19 cellular contexts compared by ENCODE assay signal in genomic region chr4:22348410-22348809, GRCh38.
A peak's percentile ranks its signal among the peaks of the same experiment; 100 is the strongest.
DNase-seq lines count a peak whose midpoint lies in the region; ATAC-seq and TF ChIP-seq lines count a peak whose summit lies in the region.
"Had no signal": no experiment of that assay in that cellular context is flagged by ENCODE, and none has a peak within 500 bp of the region (broad histone marks: within the 10 kb centered on the region; RNA-seq: fewer than 3 reads in every experiment).

No MANE protein-coding gene starts in this region.

- no peak for TF ChIP-seq CTCF in AG04450 (IDR thresholded peaks at IDR 0.05; ENCODE audit: low read depth, low read length)
- TF ChIP-seq CTCF in fibroblast of the aortic adventitia (IDR thresholded peaks at IDR 0.05; ENCODE audit: insufficient read depth, low read length) = no peak

- H3K27me3 ChIP-seq in AG04450 (ENCODE audit: control insufficient read depth, insufficient read depth, low read length) (no peaks in the 10 kb centered on the region), GM23248 (replicated peaks; ENCODE audit: insufficient read depth) (no peaks in the 10 kb centered on the region)
- no peaks in the 10 kb centered on the region for H3K27me3 ChIP-seq in naive thymus-derived CD4-positive, alpha-beta T cell (ENCODE audit: control insufficient read depth in 2 of 2, insufficient read depth in 2 of 2, low read length in 2 of 2)
- H3K27me3 ChIP-seq: Peyer's patch had no signal

- no peak for ATAC-seq in naive thymus-derived CD4-positive, alpha-beta T cell
- ATAC-seq: GM23338, K562 had no signal

- WGBS in GM23248 (ENCODE audit: low coverage in 1 of 2, low lambda C conversion rate in 2 of 2, missing lambda C conversion rate in 2 of 2), 2 experiments = 33 to 35% methylated on average over 3 of the region's 3 CpGs

- H4K20me1 ChIP-seq in GM23248 (ENCODE audit: insufficient read depth) = no peaks in the 10 kb centered on the region

- peaks cover 0 to 8% (median 0%) of the 10 kb centered on the region in 5 donors for H3K27me3 Mint-ChIP-seq in naive thymus-derived CD4-positive, alpha-beta T cell

- H3K9ac ChIP-seq in GM23248 = no peak overlapping the region

- no peaks in the 10 kb centered on the region for H3K9me2 ChIP-seq in GM23248 (ENCODE audit: insufficient read depth)

- DNase-seq in AG04450 (ENCODE audit: low read depth, low spot score) = peak; percentile 16
- peak; percentile 31 for DNase-seq in GM23248
- DNase-seq in amniotic stem cell (lab: John Stamatoyannopoulos, UW) = peak; percentile 11
- peak; percentile 70 for DNase-seq in fibroblast of the aortic adventitia (ENCODE audit: low read depth)
- no peak for DNase-seq in substantia nigra (lab: John Stamatoyannopoulos, UW)
- no peak for DNase-seq in activated CD4-positive, alpha-beta T cell treated with anti-CD3 and anti-CD28 coated beads, Interleukin-2, amount 50 U/mL, for 4 hours
- no peak for DNase-seq in DMS 273 treated with DMSO at 0.1 percent for 48 hours (lab: John Stamatoyannopoulos, UW)
- no peak for DNase-seq in naive thymus-derived CD4-positive, alpha-beta T cell
- DNase-seq: C1 segment of cervical spinal cord; DMS79 treated with DMSO at 0.1 percent for 48 hours; HCEC 1CT; NCI-H1092 treated with DMSO at 0.1 percent for 48 hours; NCI-H2081; NCI-H748 treated with DMSO at 0.1 percent for 48 hours; NK-92 treated with Interleukin-12 subunit alpha and Interleukin-12 subunit beta, amount 100 ng/mL, for 24 hours; Peyer's patch; Right ventricle myocardium superior had no signal

- intact Hi-C loops in naive thymus-derived CD4-positive, alpha-beta T cell (cut with micrococcal nuclease) = no loop called here

- peaks cover 0 to 2% (median 0%) of the 10 kb centered on the region in 7 donors for H3K4me1 Mint-ChIP-seq in naive thymus-derived CD4-positive, alpha-beta T cell
- H3K4me1 Mint-ChIP-seq: GM23338 had no signal

- H3K36me3 Mint-ChIP-seq in naive thymus-derived CD4-positive, alpha-beta T cell = no peaks in the 10 kb centered on the region

- H3F3A ChIP-seq in GM23248 (ENCODE audit: insufficient read depth) = peaks cover 8% of the 10 kb centered on the region; the same call in 1 of the 2 replicates

- H2AFZ ChIP-seq in GM23248 = 0 out of 2 replicates have a peak overlapping the region, but pooled peaks have one; percentile 14
- H2AFZ ChIP-seq: GM23338 had no signal

- no peaks in the 10 kb centered on the region for H3K9me3 ChIP-seq in AG04450 (ENCODE audit: control insufficient read depth, insufficient read depth, low read length)
- no peaks in the 10 kb centered on the region for H3K9me3 ChIP-seq in GM23248 (ENCODE audit: low read depth)
- no peaks in the 10 kb centered on the region for H3K9me3 ChIP-seq in naive thymus-derived CD4-positive, alpha-beta T cell (ENCODE audit: control insufficient read depth in 2 of 3, low read length in 3 of 3)
- H3K9me3 ChIP-seq: Peyer's patch had no signal

- peaks cover 0 to 12% (median 3%) of the 10 kb centered on the region in 11 donors for H3K9me3 Mint-ChIP-seq in naive thymus-derived CD4-positive, alpha-beta T cell
- H3K9me3 Mint-ChIP-seq: GM23338 had no signal

- H3K4me3 ChIP-seq in AG04450 (ENCODE audit: low read depth, low read length) (no peak overlapping the region), GM23248 (no peak overlapping the region), fibroblast of the aortic adventitia (ENCODE audit: low read depth, low read length) (no peak overlapping the region)
- no peak overlapping the region for H3K4me3 ChIP-seq in naive thymus-derived CD4-positive, alpha-beta T cell (ENCODE audit: low read length)
- H3K4me3 ChIP-seq: GM23338, K562, Peyer's patch had no signal

- H3K27ac Mint-ChIP-seq in naive thymus-derived CD4-positive, alpha-beta T cell = no peak overlapping the region
- H3K27ac Mint-ChIP-seq: GM23338 had no signal

- H3K4me3 Mint-ChIP-seq in naive thymus-derived CD4-positive, alpha-beta T cell = no peak overlapping the region
- H3K4me3 Mint-ChIP-seq: GM23338 had no signal

- in situ Hi-C loops in GM23248 (cut with MboI) = no loop called here

- peaks cover 9% of the 10 kb centered on the region for H3K4me1 ChIP-seq in GM23248 (ENCODE audit: insufficient read depth)
- no peaks in the 10 kb centered on the region for H3K4me1 ChIP-seq in naive thymus-derived CD4-positive, alpha-beta T cell (ENCODE audit: control insufficient read depth in 2 of 2, insufficient read depth in 2 of 2, low read length in 2 of 2)
- H3K4me1 ChIP-seq: Peyer's patch had no signal

- H3K36me3 ChIP-seq in GM23248 (ENCODE audit: low read depth) = no peaks in the 10 kb centered on the region
- no peaks in the 10 kb centered on the region for H3K36me3 ChIP-seq in naive thymus-derived CD4-positive, alpha-beta T cell (ENCODE audit: control insufficient read depth in 2 of 3, insufficient read depth in 3 of 3, low read length in 3 of 3)
- H3K36me3 ChIP-seq: Peyer's patch had no signal

- H3K27ac ChIP-seq in AG04450 (ENCODE audit: low read depth, low read length) (no peak overlapping the region), GM23248 (no peak overlapping the region), substantia nigra (ENCODE audit: low read depth, low read length, poor library complexity, severe bottlenecking) (no peak overlapping the region)
- no peak overlapping the region for H3K27ac ChIP-seq in naive thymus-derived CD4-positive, alpha-beta T cell (ENCODE audit: low read depth, low read length)
- H3K27ac ChIP-seq: Peyer's patch had no signal

- no peaks in the 10 kb centered on the region for H3K79me2 ChIP-seq in GM23248 (ENCODE audit: insufficient read depth)

- peak overlapping the region; percentile 23 for H3K4me2 ChIP-seq in GM23248 (ENCODE audit: unreplicated experiment)
- H3K4me2 ChIP-seq: GM23338 had no signal

- POLR2A ChIA-PET in AG04450 (lab: Yijun Ruan, JAX) = no interaction called here
- POLR2A ChIA-PET in naive thymus-derived CD4-positive, alpha-beta T cell (lab: Charles Lee) = no interaction called here

- CTCF ChIA-PET in AG04450 (lab: Charles Lee) = interaction anchor here (0.6 to 1.5 kb wide), 3 partner anchors 21 to 558 kb away, joined by 3 to 5 read pairs (median 5); no protein-coding TSS in a partner anchor
- CTCF ChIA-PET in naive thymus-derived CD4-positive, alpha-beta T cell (lab: Charles Lee) = no interaction called here

Comparison
In these comparisons a context has a peak if more than half of its experiments do, and no peak if none do; other contexts are left out.
1. DNase-seq: peak in AG04450 (single experiment), GM23248 (single experiment), amniotic stem cell (single experiment) and fibroblast of the aortic adventitia (single experiment); none in substantia nigra (0 of 49), activated CD4-positive, alpha-beta T cell treated with anti-CD3 and anti-CD28 coated beads, Interleukin-2, amount 50 U/mL, for 4 hours (0 of 2), DMS 273 treated with DMSO at 0.1 percent for 48 hours (single experiment) and naive thymus-derived CD4-positive, alpha-beta T cell (0 of 9).